20 cellular contexts compared by ENCODE assay signal in the genomic region with DNA sequence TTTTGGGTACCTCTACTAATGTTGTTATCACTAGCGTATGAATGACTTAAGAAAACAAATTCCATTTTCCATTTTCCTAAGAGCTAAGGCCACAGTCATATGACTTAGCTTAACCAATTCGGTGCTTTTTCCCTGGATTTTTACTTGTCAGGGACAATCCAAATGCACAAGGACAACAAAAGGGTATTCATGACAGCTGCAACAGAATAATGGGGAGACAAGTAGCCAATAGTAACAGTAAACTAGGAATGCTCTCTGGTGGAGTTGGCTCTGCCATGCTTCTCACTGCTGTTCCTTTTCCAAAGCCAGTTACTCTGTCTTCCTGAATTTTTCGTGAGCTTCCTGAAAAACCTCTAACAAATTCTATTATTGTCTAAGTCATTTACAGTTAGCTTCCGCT. TPM values are rescaled to one million over a fixed set of nuclear protein-coding genes. Genes with fewer than 3 reads are reported as not detected.
DNase-seq lines count a peak whose midpoint lies in the region; ATAC-seq, FAIRE-seq and TF ChIP-seq lines count a peak whose summit lies in the region.
"Had no signal": no experiment of that assay in that cellular context is flagged by ENCODE, and none has a peak within 500 bp of the region (broad histone marks: within the 10 kb centered on the region; RNA-seq: fewer than 3 reads in every experiment).

No MANE protein-coding gene starts in this region.

- 0 out of 3 replicates have a peak, but pooled peaks cover 2% of the 10 kb centered on the region for H3K4me1 Mint-ChIP-seq in GM23338
- no peaks in the 10 kb centered on the region for H3K4me1 Mint-ChIP-seq in activated T-helper 17 cell treated with anti-CD3 and anti-CD28 coated beads, Interleukin-2, amount 50 U/mL, for 72 hours
- H3K4me1 Mint-ChIP-seq: CD4-positive, CD25-positive, alpha-beta regulatory T cell; CD8-positive, alpha-beta memory T cell; H9 had no signal

- H2BK20ac ChIP-seq in H1 (ENCODE audit: low read length), result no peak overlapping the region

- H3K14ac ChIP-seq in H1 (ENCODE audit: insufficient read length), result no peak overlapping the region

- H3K27me3 Mint-ChIP-seq in GM23338 (ENCODE audit: insufficient read depth, low read depth, poor library complexity), result no peaks in the 10 kb centered on the region
- no peaks in the 10 kb centered on the region for H3K27me3 Mint-ChIP-seq in activated T-helper 17 cell treated with anti-CD3 and anti-CD28 coated beads, Interleukin-2, amount 50 U/mL, for 72 hours
- H3K27me3 Mint-ChIP-seq: CD4-positive, CD25-positive, alpha-beta regulatory T cell; CD8-positive, alpha-beta memory T cell had no signal

- H2AFZ ChIP-seq in GM23338 (no peak overlapping the region), H1 (ENCODE audit: low read length) (peak overlapping the region; percentile 91; the same call in 1 of the 2 replicates)

- H3K27ac Mint-ChIP-seq in GM23338, result no peak overlapping the region
- no peak overlapping the region for H3K27ac Mint-ChIP-seq in activated T-helper 17 cell treated with anti-CD3 and anti-CD28 coated beads, Interleukin-2, amount 50 U/mL, for 72 hours
- H3K27ac Mint-ChIP-seq: CD4-positive, CD25-positive, alpha-beta regulatory T cell; CD8-positive, alpha-beta memory T cell; H9 had no signal

- no peak for TF ChIP-seq POLR2A in H1 (IDR thresholded peaks at IDR 0.05; ENCODE audit: control extremely low read depth in 1 of 2, low read depth in 2 of 2, low read length in 2 of 2)

- H2BK120ac ChIP-seq in H1 (replicated peaks; ENCODE audit: low read depth, low read length), result no peak overlapping the region

- WGBS in H1 (ENCODE audit: extremely low coverage in 1 of 2, insufficient coverage in 1 of 2, insufficient read length in 1 of 2, insufficient replicate concordance in 2 of 2, low coverage in 1 of 2, low lambda C conversion rate in 2 of 2, missing lambda C conversion rate in 1 of 2), 2 experiments, result 93% methylated on average over 4 of the region's 4 CpGs; no CpG with 5 or more reads in 1 of the 2 experiments

- DNase-seq in GM23338 (ENCODE audit: low spot score) (peak; percentile 26), H1 (ENCODE audit: low read depth in 1 of 2, low spot score in 2 of 2) (no peak), iPS-NIHi11 (ENCODE audit: low spot score) (peak; percentile 7), pons (ENCODE audit: low spot score) (peak; percentile 61), NOMO-1 (lab: John Stamatoyannopoulos, UW; ENCODE audit: unreplicated experiment in 2 of 2) (no peak)
- DNase-seq: BE2C; C1 segment of cervical spinal cord; CD4-positive, CD25-positive, alpha-beta regulatory T cell; CD8-positive, alpha-beta memory T cell; COR-L47; DMS 273 treated with DMSO at 0.1 percent for 48 hours; DMS53; DND-41; EL; GOT3; H9 had no signal

- H3K4me3 ChIP-seq in GM23338, result no peak overlapping the region
- H3K4me3 ChIP-seq in H1 (ENCODE audit: extremely low read depth in 1 of 4, insufficient read depth in 2 of 4, low read depth in 3 of 4, low read length in 4 of 4), result no peak overlapping the region
- H3K4me3 ChIP-seq: GM12878 had no signal

- no peak overlapping the region for H3K9ac ChIP-seq in H1 (replicated peaks in 1 of 4; ENCODE audit: extremely low read depth in 1 of 4, low read depth in 3 of 4, low read length in 3 of 4)

- TF ChIP-seq RAD21 in H1 (IDR thresholded peaks at IDR 0.05 in 1 of 2, conservative IDR thresholded peaks at IDR 0.05 in 1 of 2; ENCODE audit: low read depth in 2 of 2, low read length in 2 of 2), result no peak

- no peak overlapping the region for H4K91ac ChIP-seq in H1 (replicated peaks; ENCODE audit: insufficient read length, low read length)

- CTCF ChIA-PET in H1 (lab: Charles Lee; ENCODE audit: partially characterized antibody), result interaction anchor here (0.5 to 0.8 kb wide), 2 partner anchors 19 to 430 kb away, joined by 3 to 4 read pairs; no protein-coding TSS in a partner anchor

- no peaks in the 10 kb centered on the region for H3F3A ChIP-seq in GM23338 (replicated peaks; ENCODE audit: low read depth)

- H2BK12ac ChIP-seq in H1 (ENCODE audit: low read depth, low read length), result no peak overlapping the region

- no peak overlapping the region for H4K8ac ChIP-seq in H1 (ENCODE audit: extremely low read depth, insufficient read depth, low read length)

- no peak overlapping the region for H3K4me3 Mint-ChIP-seq in GM23338
- no peak overlapping the region for H3K4me3 Mint-ChIP-seq in activated T-helper 17 cell treated with anti-CD3 and anti-CD28 coated beads, Interleukin-2, amount 50 U/mL, for 72 hours
- H3K4me3 Mint-ChIP-seq: CD4-positive, CD25-positive, alpha-beta regulatory T cell; CD8-positive, alpha-beta memory T cell; H9 had no signal

- H3K36me3 Mint-ChIP-seq in GM23338 (ENCODE audit: low read depth), result no peaks in the 10 kb centered on the region
- no peaks in the 10 kb centered on the region for H3K36me3 Mint-ChIP-seq in activated T-helper 17 cell treated with anti-CD3 and anti-CD28 coated beads, Interleukin-2, amount 50 U/mL, for 72 hours (ENCODE audit: low read depth)
- H3K36me3 Mint-ChIP-seq: CD4-positive, CD25-positive, alpha-beta regulatory T cell; CD8-positive, alpha-beta memory T cell had no signal

- no peak overlapping the region for H2BK5ac ChIP-seq in H1 (ENCODE audit: low read depth, low read length)

- H3K79me2 ChIP-seq in GM23338 (replicated peaks; ENCODE audit: insufficient read depth), result no peaks in the 10 kb centered on the region
- no peaks in the 10 kb centered on the region for H3K79me2 ChIP-seq in H1 (ENCODE audit: control insufficient read depth in 1 of 2, insufficient read depth in 2 of 2, low read length in 2 of 2)

- no peaks in the 10 kb centered on the region for H3K9me3 Mint-ChIP-seq in GM23338
- peaks cover 4% of the 10 kb centered on the region for H3K9me3 Mint-ChIP-seq in activated T-helper 17 cell treated with anti-CD3 and anti-CD28 coated beads, Interleukin-2, amount 50 U/mL, for 72 hours
- H3K9me3 Mint-ChIP-seq: H9 had no signal

- no peaks in the 10 kb centered on the region for H3K9me2 ChIP-seq in GM23338 (ENCODE audit: insufficient read depth)

- H3K36me3 ChIP-seq in GM23338 (ENCODE audit: insufficient read depth), result no peaks in the 10 kb centered on the region
- H3K36me3 ChIP-seq in H1 (ENCODE audit: control insufficient read depth in 2 of 4, insufficient read depth in 4 of 4, low read length in 3 of 4), result no peaks in the 10 kb centered on the region
- H3K36me3 ChIP-seq: BE2C had no signal

- no peak overlapping the region for H2BK15ac ChIP-seq in H1 (ENCODE audit: low read length)

- H3K23me2 ChIP-seq in H1 (ENCODE audit: low read depth, low read length), result no peaks in the 10 kb centered on the region

- POLR2A ChIA-PET in H1 (lab: Charles Lee; ENCODE audit: partially characterized antibody), result no interaction called here

- H4K20me1 ChIP-seq in GM23338 (replicated peaks; ENCODE audit: insufficient read depth), result no peaks in the 10 kb centered on the region
- no peaks in the 10 kb centered on the region for H4K20me1 ChIP-seq in H1 (replicated peaks in 1 of 2; ENCODE audit: control insufficient read depth in 1 of 2, insufficient read depth in 2 of 2, low read length in 2 of 2)

- no peak overlapping the region for H3K56ac ChIP-seq in H1 (replicated peaks; ENCODE audit: insufficient read length, low read depth, low read length)

- H3K27ac ChIP-seq in GM23338 (ENCODE audit: low read depth), result no peak overlapping the region
- no peak overlapping the region for H3K27ac ChIP-seq in H1 (ENCODE audit: low read depth, low read length)

- no peak overlapping the region for H3K4me2 ChIP-seq in GM23338
- no peak overlapping the region for H3K4me2 ChIP-seq in H1 (ENCODE audit: insufficient read depth in 1 of 2, low read depth in 2 of 2, low read length in 2 of 2)

- no peak overlapping the region for H3K23ac ChIP-seq in H1 (ENCODE audit: insufficient read length)

- no peak overlapping the region for H2AK5ac ChIP-seq in H1 (ENCODE audit: low read depth, low read length)

- TF ChIP-seq EP300 in H1 (IDR thresholded peaks at IDR 0.05; ENCODE audit: borderline replicate concordance in 1 of 2, low read depth in 2 of 2, low read length in 2 of 2), result no peak

- no peak overlapping the region for H4K5ac ChIP-seq in H1 (ENCODE audit: insufficient read length, low read depth, low read length)

- ATAC-seq in GM23338 (peak; percentile 28; the same call in 1 of the 3 replicates), GM21528 (IDR thresholded peaks at IDR 0.05; ENCODE audit: low FRiP score, unreplicated experiment) (no peak)
- no peak for ATAC-seq in activated T-helper 17 cell treated with anti-CD3 and anti-CD28 coated beads, Interleukin-2, amount 50 U/mL, for 72 hours (replicated peaks)
- ATAC-seq: GM12878 had no signal

- no peaks in the 10 kb centered on the region for H3K79me1 ChIP-seq in H1 (ENCODE audit: low read depth, low read length)

- no peaks in the 10 kb centered on the region for H3K27me3 ChIP-seq in GM23338 (ENCODE audit: insufficient read depth)
- no peaks in the 10 kb centered on the region for H3K27me3 ChIP-seq in H1 (replicated peaks in 1 of 4; ENCODE audit: control insufficient read depth in 3 of 4, extremely low read depth in 1 of 4, insufficient read depth in 3 of 4, low read length in 3 of 4)
- H3K27me3 ChIP-seq: BE2C had no signal

- no peak overlapping the region for H3K4ac ChIP-seq in H1 (replicated peaks; ENCODE audit: insufficient read length, low read depth, low read length)

- TF ChIP-seq CTCF in GM23338 (conservative IDR thresholded peaks at IDR 0.05; ENCODE audit: low read depth in 2 of 2), result no peak
- no peak for TF ChIP-seq CTCF in H1 (IDR thresholded peaks at IDR 0.05; ENCODE audit: control extremely low read depth in 1 of 3, insufficient read depth in 1 of 3, low read depth in 1 of 3, low read length in 3 of 3)

- H3K4me1 ChIP-seq in GM23338 (ENCODE audit: insufficient read depth) (no peaks in the 10 kb centered on the region), H1 (replicated peaks in 1 of 4; ENCODE audit: control insufficient read depth in 3 of 4, insufficient read depth in 4 of 4, low read length in 3 of 4) (no peaks in the 10 kb centered on the region)
- H3K4me1 ChIP-seq: BE2C had no signal

- no peak overlapping the region for H3K18ac ChIP-seq in H1 (ENCODE audit: extremely low read depth, low read length)

- FAIRE-seq in H1 (lab: Jason Lieb, UNC), result no peak
- FAIRE-seq: GM12878 had no signal

- H3K9me3 ChIP-seq in H1 (ENCODE audit: insufficient read depth in 2 of 2, low read depth in 1 of 2, low read length in 1 of 2), result no peaks in the 10 kb centered on the region
- H3K9me3 ChIP-seq: BE2C had no signal

RNA-seq across cellular contexts. Expression of a gene that starts 52.9 kb away (rescaled TPM):
- total RNA-seq in GM23338 (2014; rRNA removed; shearing (Covaris generic)), result 0.16 and 0.21 TPM in 2 replicates
- polyA plus RNA-seq in GM23338 (2016; fragmentation: Nextera tagmentation; extraction: Ambion mirVana) (0.36 and 1.0 TPM in 2 replicates), H1 (2011; rRNA removed) (0.08 and 0.09 TPM in 2 replicates)
- total RNA-seq in H1 (2021; fragmentation: NEBNext Ultra II Directional; extraction: Animal tissue kit (Norgen Biotek cat#: 25700)), result 0.19 and 0.65 TPM in 2 replicates
- 0.26 TPM for polyA plus RNA-seq in H1 (2011; cell fraction: cytosol; rRNA removed)
- polyA plus RNA-seq in H1 (2011; cell fraction: nucleus; rRNA removed), result 0.06 TPM
- 0.17 to 0.60 TPM (median 0.41 TPM) in 3 of 4 replicates, not detected in the other for polyA plus RNA-seq in H1 (2012, experiment 1 of 2)
- 0.20 TPM for polyA plus RNA-seq in H1 (2012, experiment 2 of 2)
- polyA plus RNA-seq in H1 (2013, experiment 1 of 2), result 0.36 TPM
- polyA plus RNA-seq in H1 (2013, experiment 2 of 2), result 0.50 TPM
- polyA minus RNA-seq in H1 (2011; rRNA and poly(A)+ RNA removed), result 0.32 TPM in 1 of 2 replicates, not detected in the other
- polyA minus RNA-seq in H1 (2011; cell fraction: cytosol; rRNA and poly(A)+ RNA removed), result not detected
- polyA minus RNA-seq in H1 (2011; cell fraction: nucleus; rRNA and poly(A)+ RNA removed), result 1.9 TPM
- total RNA-seq in activated T-helper 17 cell treated with anti-CD3 and anti-CD28 coated beads, Interleukin-2, amount 50 U/mL, for 72 hours, result 1 to 10 TPM; 1.5 to 1.7 TPM
- total RNA-seq: HT-29 had no signal

RNA-seq across cellular contexts. Expression of a gene that starts 53.0 kb away (rescaled TPM):
- 4.2 and 8.3 TPM in 2 replicates for total RNA-seq in GM23338 (2014; rRNA removed; shearing (Covaris generic))
- 1.2 and 2.6 TPM in 2 replicates for polyA plus RNA-seq in GM23338 (2016; fragmentation: Nextera tagmentation; extraction: Ambion mirVana)
- 3.8 and 4.1 TPM in 2 replicates for total RNA-seq in H1 (2021; fragmentation: NEBNext Ultra II Directional; extraction: Animal tissue kit (Norgen Biotek cat#: 25700))
- polyA plus RNA-seq in H1 (2011; rRNA removed), result 0.80 and 1.3 TPM in 2 replicates
- 1.9 TPM for polyA plus RNA-seq in H1 (2011; cell fraction: cytosol; rRNA removed)
- 0.27 TPM for polyA plus RNA-seq in H1 (2011; cell fraction: nucleus; rRNA removed)
- polyA plus RNA-seq in H1 (2012, experiment 1 of 2), result 2.1 to 3.1 TPM (median 2.5 TPM) in 4 replicates
- polyA plus RNA-seq in H1 (2012, experiment 2 of 2), result 1.1 TPM
- 1.7 TPM for polyA plus RNA-seq in H1 (2013, experiment 1 of 2)
- polyA plus RNA-seq in H1 (2013, experiment 2 of 2), result 1.8 TPM
- 1.5 and 3.5 TPM in 2 replicates for polyA minus RNA-seq in H1 (2011; rRNA and poly(A)+ RNA removed)
- polyA minus RNA-seq in H1 (2011; cell fraction: cytosol; rRNA and poly(A)+ RNA removed), result 4.1 TPM
- polyA minus RNA-seq in H1 (2011; cell fraction: nucleus; rRNA and poly(A)+ RNA removed), result 2.7 TPM
- 10 to 100 TPM; 14.0 to 15.8 TPM for total RNA-seq in activated T-helper 17 cell treated with anti-CD3 and anti-CD28 coated beads, Interleukin-2, amount 50 U/mL, for 72 hours

Comparison
In these comparisons a context has a peak if more than half of its experiments do, and no peak if none do; other contexts are left out.
1. DNase-seq: peak in GM23338 (single experiment), iPS-NIHi11 (single experiment) and pons (single experiment); none in H1 (0 of 2) and NOMO-1 (0 of 2).